Comparison of ENCODE assay signal across 1 cellular context in the genomic region with DNA sequence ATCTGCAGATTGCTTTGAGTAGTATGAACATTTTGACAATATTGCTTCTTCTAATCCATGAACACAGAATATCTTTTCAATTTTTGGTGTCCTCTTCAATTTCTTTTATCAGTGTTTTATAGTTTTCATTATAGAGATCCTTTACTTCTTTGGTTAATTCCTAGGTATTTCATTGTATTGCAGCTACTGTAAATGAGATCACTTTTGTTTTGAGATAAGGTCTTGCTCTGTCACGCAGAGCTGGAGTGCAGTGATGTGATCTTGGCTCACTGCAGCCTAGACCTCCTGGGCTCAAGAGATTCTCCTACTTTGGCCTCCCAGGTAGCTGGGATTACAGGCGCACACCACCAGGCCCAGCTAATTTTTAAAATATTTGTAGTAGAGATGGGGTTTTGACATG.
TF ChIP-seq lines count a peak whose summit lies in the region.

No MANE protein-coding gene starts in this region.

TF ChIP-seq in K562, 482 proteins besides CTCF, POLR2A, EP300 and RAD21 (continued from another document and continues in another):
- no peak for TF ChIP-seq ZNF384 (IDR thresholded peaks at IDR 0.05; ENCODE audit: low read depth, low read length)
- TF ChIP-seq U2AF1 (optimal IDR thresholded peaks at IDR 0.05; ENCODE audit: low read depth, low read length) = no peak
- no peak for TF ChIP-seq ILF3 (IDR thresholded peaks at IDR 0.05; ENCODE audit: borderline replicate concordance)
- peak; percentile 71; the same call in 1 of the 2 replicates for TF ChIP-seq SMARCE1 (IDR thresholded peaks at IDR 0.05)
- TF ChIP-seq ZBTB7A (IDR thresholded peaks at IDR 0.05; ENCODE audit: borderline replicate concordance, control insufficient read depth, low read depth, low read length) = no peak
- no peak for TF ChIP-seq ZNF121 (CRISPR knock-in tag; conservative IDR thresholded peaks at IDR 0.05)
- TF ChIP-seq, protein P1, sequence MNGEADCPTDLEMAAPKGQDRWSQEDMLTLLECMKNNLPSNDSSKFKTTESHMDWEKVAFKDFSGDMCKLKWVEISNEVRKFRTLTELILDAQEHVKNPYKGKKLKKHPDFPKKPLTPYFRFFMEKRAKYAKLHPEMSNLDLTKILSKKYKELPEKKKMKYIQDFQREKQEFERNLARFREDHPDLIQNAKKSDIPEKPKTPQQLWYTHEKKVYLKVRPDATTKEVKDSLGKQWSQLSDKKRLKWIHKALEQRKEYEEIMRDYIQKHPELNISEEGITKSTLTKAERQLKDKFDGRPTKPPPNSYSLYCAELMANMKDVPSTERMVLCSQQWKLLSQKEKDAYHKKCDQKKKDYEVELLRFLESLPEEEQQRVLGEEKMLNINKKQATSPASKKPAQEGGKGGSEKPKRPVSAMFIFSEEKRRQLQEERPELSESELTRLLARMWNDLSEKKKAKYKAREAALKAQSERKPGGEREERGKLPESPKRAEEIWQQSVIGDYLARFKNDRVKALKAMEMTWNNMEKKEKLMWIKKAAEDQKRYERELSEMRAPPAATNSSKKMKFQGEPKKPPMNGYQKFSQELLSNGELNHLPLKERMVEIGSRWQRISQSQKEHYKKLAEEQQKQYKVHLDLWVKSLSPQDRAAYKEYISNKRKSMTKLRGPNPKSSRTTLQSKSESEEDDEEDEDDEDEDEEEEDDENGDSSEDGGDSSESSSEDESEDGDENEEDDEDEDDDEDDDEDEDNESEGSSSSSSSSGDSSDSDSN (IDR thresholded peaks at IDR 0.05; ENCODE audit: borderline replicate concordance in 1 of 2, low read depth in 2 of 2, low read length in 2 of 2) = no peak
- peak; percentile 86 for TF ChIP-seq CEBPG (CRISPR knock-in tag; IDR thresholded peaks at IDR 0.05)
- peak; percentile 43 to 86; a peak in 3 of 4 replicates for TF ChIP-seq CEBPG (tag; conservative IDR thresholded peaks at IDR 0.05 in 1 of 2, IDR thresholded peaks at IDR 0.05 in 1 of 2)
- no peak for TF ChIP-seq TBL1XR1 (IDR thresholded peaks at IDR 0.05; ENCODE audit: low read length in 2 of 2)
- TF ChIP-seq, protein P2, sequence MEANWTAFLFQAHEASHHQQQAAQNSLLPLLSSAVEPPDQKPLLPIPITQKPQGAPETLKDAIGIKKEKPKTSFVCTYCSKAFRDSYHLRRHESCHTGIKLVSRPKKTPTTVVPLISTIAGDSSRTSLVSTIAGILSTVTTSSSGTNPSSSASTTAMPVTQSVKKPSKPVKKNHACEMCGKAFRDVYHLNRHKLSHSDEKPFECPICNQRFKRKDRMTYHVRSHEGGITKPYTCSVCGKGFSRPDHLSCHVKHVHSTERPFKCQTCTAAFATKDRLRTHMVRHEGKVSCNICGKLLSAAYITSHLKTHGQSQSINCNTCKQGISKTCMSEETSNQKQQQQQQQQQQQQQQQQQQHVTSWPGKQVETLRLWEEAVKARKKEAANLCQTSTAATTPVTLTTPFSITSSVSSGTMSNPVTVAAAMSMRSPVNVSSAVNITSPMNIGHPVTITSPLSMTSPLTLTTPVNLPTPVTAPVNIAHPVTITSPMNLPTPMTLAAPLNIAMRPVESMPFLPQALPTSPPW (CRISPR knock-in tag; IDR thresholded peaks at IDR 0.05) = no peak
- TF ChIP-seq TAF15 (IDR thresholded peaks at IDR 0.05; ENCODE audit: low read depth, low read length) = no peak
- TF ChIP-seq MYNN (IDR thresholded peaks at IDR 0.05) = no peak
- TF ChIP-seq MYNN (CRISPR knock-in tag; IDR thresholded peaks at IDR 0.05) = no peak
- TF ChIP-seq, protein P3, sequence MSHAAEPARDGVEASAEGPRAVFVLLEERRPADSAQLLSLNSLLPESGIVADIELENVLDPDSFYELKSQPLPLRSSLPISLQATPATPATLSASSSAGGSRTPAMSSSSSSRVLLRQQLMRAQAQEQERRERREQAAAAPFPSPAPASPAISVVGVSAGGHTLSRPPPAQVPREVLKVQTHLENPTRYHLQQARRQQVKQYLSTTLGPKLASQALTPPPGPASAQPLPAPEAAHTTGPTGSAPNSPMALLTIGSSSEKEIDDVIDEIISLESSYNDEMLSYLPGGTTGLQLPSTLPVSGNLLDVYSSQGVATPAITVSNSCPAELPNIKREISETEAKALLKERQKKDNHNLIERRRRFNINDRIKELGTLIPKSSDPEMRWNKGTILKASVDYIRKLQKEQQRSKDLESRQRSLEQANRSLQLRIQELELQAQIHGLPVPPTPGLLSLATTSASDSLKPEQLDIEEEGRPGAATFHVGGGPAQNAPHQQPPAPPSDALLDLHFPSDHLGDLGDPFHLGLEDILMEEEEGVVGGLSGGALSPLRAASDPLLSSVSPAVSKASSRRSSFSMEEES (CRISPR knock-in tag; IDR thresholded peaks at IDR 0.05) = no peak
- peak; percentile 64 for TF ChIP-seq CBFA2T3 (IDR thresholded peaks at IDR 0.05)
- no peak for TF ChIP-seq ZNF143 (CRISPR knock-in tag; IDR thresholded peaks at IDR 0.05)
- TF ChIP-seq ZNF79 (CRISPR knock-in tag; IDR thresholded peaks at IDR 0.05; ENCODE audit: low read depth) = no peak
- TF ChIP-seq PHTF2 (CRISPR knock-in tag; IDR thresholded peaks at IDR 0.05) = no peak
- TF ChIP-seq, protein P4, sequence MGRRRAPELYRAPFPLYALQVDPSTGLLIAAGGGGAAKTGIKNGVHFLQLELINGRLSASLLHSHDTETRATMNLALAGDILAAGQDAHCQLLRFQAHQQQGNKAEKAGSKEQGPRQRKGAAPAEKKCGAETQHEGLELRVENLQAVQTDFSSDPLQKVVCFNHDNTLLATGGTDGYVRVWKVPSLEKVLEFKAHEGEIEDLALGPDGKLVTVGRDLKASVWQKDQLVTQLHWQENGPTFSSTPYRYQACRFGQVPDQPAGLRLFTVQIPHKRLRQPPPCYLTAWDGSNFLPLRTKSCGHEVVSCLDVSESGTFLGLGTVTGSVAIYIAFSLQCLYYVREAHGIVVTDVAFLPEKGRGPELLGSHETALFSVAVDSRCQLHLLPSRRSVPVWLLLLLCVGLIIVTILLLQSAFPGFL (CRISPR knock-in tag; IDR thresholded peaks at IDR 0.05) = no peak
- TF ChIP-seq ESRRA (IDR thresholded peaks at IDR 0.05; ENCODE audit: borderline replicate concordance, low read depth) = no peak
- no peak for TF ChIP-seq DIDO1 (tag; IDR thresholded peaks at IDR 0.05; ENCODE audit: low read depth)
- no peak for TF ChIP-seq RBM39 (optimal IDR thresholded peaks at IDR 0.05; ENCODE audit: low read depth, low read length)
- TF ChIP-seq, protein P5, sequence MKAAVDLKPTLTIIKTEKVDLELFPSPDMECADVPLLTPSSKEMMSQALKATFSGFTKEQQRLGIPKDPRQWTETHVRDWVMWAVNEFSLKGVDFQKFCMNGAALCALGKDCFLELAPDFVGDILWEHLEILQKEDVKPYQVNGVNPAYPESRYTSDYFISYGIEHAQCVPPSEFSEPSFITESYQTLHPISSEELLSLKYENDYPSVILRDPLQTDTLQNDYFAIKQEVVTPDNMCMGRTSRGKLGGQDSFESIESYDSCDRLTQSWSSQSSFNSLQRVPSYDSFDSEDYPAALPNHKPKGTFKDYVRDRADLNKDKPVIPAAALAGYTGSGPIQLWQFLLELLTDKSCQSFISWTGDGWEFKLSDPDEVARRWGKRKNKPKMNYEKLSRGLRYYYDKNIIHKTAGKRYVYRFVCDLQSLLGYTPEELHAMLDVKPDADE (conservative IDR thresholded peaks at IDR 0.05; ENCODE audit: control insufficient read depth, low read depth, low read length) = no peak
- no peak for TF ChIP-seq SIRT6 (IDR thresholded peaks at IDR 0.05; ENCODE audit: low read depth, low read length)
- peak; percentile 29; the same call in 1 of the 2 replicates for TF ChIP-seq SMARCC2 (IDR thresholded peaks at IDR 0.05; ENCODE audit: low read depth)
- no peak for TF ChIP-seq ETV1 (tag; conservative IDR thresholded peaks at IDR 0.05; ENCODE audit: low read depth)
- no peak for TF ChIP-seq KLF10 (CRISPR knock-in tag; IDR thresholded peaks at IDR 0.05)
- TF ChIP-seq, protein P6, sequence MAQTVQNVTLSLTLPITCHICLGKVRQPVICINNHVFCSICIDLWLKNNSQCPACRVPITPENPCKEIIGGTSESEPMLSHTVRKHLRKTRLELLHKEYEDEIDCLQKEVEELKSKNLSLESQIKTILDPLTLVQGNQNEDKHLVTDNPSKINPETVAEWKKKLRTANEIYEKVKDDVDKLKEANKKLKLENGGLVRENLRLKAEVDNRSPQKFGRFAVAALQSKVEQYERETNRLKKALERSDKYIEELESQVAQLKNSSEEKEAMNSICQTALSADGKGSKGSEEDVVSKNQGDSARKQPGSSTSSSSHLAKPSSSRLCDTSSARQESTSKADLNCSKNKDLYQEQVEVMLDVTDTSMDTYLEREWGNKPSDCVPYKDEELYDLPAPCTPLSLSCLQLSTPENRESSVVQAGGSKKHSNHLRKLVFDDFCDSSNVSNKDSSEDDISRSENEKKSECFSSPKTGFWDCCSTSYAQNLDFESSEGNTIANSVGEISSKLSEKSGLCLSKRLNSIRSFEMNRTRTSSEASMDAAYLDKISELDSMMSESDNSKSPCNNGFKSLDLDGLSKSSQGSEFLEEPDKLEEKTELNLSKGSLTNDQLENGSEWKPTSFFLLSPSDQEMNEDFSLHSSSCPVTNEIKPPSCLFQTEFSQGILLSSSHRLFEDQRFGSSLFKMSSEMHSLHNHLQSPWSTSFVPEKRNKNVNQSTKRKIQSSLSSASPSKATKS (CRISPR knock-in tag; IDR thresholded peaks at IDR 0.05) = no peak
- TF ChIP-seq NFIC (IDR thresholded peaks at IDR 0.05) = no peak
- no peak for TF ChIP-seq PRPF4 (IDR thresholded peaks at IDR 0.05; ENCODE audit: insufficient read depth, low read depth, low read length, poor library complexity, severe bottlenecking)
- TF ChIP-seq, protein P7, sequence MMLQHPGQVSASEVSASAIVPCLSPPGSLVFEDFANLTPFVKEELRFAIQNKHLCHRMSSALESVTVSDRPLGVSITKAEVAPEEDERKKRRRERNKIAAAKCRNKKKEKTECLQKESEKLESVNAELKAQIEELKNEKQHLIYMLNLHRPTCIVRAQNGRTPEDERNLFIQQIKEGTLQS (IDR thresholded peaks at IDR 0.05) = peak; percentile 91
- TF ChIP-seq, protein P7 (CRISPR knock-in tag; conservative IDR thresholded peaks at IDR 0.05) = no peak
- no peak for TF ChIP-seq RFX5 (IDR thresholded peaks at IDR 0.05; ENCODE audit: low read depth, low read length)
- no peak for TF ChIP-seq ZNF140 (CRISPR knock-in tag; IDR thresholded peaks at IDR 0.05)
- TF ChIP-seq RFX7 (CRISPR knock-in tag; IDR thresholded peaks at IDR 0.05) = no peak
- no peak for TF ChIP-seq MEF2D (tag; conservative IDR thresholded peaks at IDR 0.05; ENCODE audit: low read depth)
- TF ChIP-seq TAL1 (IDR thresholded peaks at IDR 0.05) = peak; percentile 64; the same call in 1 of the 2 replicates
- TF ChIP-seq FUS (optimal IDR thresholded peaks at IDR 0.05; ENCODE audit: low read depth, low read length) = no peak
- no peak for TF ChIP-seq POLR2H (tag; IDR thresholded peaks at IDR 0.05; ENCODE audit: low read depth)
- TF ChIP-seq ETV5 (CRISPR knock-in tag; IDR thresholded peaks at IDR 0.05; ENCODE audit: low read depth) = no peak
- TF ChIP-seq, protein P8, sequence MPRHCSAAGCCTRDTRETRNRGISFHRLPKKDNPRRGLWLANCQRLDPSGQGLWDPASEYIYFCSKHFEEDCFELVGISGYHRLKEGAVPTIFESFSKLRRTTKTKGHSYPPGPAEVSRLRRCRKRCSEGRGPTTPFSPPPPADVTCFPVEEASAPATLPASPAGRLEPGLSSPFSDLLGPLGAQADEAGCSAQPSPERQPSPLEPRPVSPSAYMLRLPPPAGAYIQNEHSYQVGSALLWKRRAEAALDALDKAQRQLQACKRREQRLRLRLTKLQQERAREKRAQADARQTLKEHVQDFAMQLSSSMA (CRISPR knock-in tag; IDR thresholded peaks at IDR 0.05) = no peak
- TF ChIP-seq ELF2 (CRISPR knock-in tag; IDR thresholded peaks at IDR 0.05) = no peak
- no peak for TF ChIP-seq PTRF (tag; IDR thresholded peaks at IDR 0.05)
- no peak for TF ChIP-seq ZNF668 (CRISPR knock-in tag; IDR thresholded peaks at IDR 0.05)
- TF ChIP-seq ZNF174 (CRISPR knock-in tag; IDR thresholded peaks at IDR 0.05) = no peak
- no peak for TF ChIP-seq NBN (IDR thresholded peaks at IDR 0.05; ENCODE audit: low read depth)
- no peak for TF ChIP-seq TGIF2 (CRISPR knock-in tag; IDR thresholded peaks at IDR 0.05)
- no peak for TF ChIP-seq ZNF354B (CRISPR knock-in tag; IDR thresholded peaks at IDR 0.05)
- TF ChIP-seq TRIM28 (IDR thresholded peaks at IDR 0.05) = no peak
- TF ChIP-seq BCL6 (CRISPR knock-in tag; IDR thresholded peaks at IDR 0.05) = no peak
- peak; percentile 59 for TF ChIP-seq MAFG (tag; conservative IDR thresholded peaks at IDR 0.05)
- no peak for TF ChIP-seq MYBL2 (IDR thresholded peaks at IDR 0.05; ENCODE audit: low read depth)
- no peak for TF ChIP-seq MYBL2 (CRISPR knock-in tag; IDR thresholded peaks at IDR 0.05; ENCODE audit: borderline replicate concordance)
- TF ChIP-seq, protein P9, sequence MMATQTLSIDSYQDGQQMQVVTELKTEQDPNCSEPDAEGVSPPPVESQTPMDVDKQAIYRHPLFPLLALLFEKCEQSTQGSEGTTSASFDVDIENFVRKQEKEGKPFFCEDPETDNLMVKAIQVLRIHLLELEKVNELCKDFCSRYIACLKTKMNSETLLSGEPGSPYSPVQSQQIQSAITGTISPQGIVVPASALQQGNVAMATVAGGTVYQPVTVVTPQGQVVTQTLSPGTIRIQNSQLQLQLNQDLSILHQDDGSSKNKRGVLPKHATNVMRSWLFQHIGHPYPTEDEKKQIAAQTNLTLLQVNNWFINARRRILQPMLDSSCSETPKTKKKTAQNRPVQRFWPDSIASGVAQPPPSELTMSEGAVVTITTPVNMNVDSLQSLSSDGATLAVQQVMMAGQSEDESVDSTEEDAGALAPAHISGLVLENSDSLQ (IDR thresholded peaks at IDR 0.05) = peak; percentile 24; the same call in 1 of the 2 replicates
- TF ChIP-seq XRCC3 (IDR thresholded peaks at IDR 0.05) = no peak
- TF ChIP-seq, protein P10, sequence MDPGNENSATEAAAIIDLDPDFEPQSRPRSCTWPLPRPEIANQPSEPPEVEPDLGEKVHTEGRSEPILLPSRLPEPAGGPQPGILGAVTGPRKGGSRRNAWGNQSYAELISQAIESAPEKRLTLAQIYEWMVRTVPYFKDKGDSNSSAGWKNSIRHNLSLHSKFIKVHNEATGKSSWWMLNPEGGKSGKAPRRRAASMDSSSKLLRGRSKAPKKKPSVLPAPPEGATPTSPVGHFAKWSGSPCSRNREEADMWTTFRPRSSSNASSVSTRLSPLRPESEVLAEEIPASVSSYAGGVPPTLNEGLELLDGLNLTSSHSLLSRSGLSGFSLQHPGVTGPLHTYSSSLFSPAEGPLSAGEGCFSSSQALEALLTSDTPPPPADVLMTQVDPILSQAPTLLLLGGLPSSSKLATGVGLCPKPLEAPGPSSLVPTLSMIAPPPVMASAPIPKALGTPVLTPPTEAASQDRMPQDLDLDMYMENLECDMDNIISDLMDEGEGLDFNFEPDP (CRISPR knock-in tag; IDR thresholded peaks at IDR 0.05) = no peak
- no peak for TF ChIP-seq ZNF561 (CRISPR knock-in tag; conservative IDR thresholded peaks at IDR 0.05)
- TF ChIP-seq, protein P11, sequence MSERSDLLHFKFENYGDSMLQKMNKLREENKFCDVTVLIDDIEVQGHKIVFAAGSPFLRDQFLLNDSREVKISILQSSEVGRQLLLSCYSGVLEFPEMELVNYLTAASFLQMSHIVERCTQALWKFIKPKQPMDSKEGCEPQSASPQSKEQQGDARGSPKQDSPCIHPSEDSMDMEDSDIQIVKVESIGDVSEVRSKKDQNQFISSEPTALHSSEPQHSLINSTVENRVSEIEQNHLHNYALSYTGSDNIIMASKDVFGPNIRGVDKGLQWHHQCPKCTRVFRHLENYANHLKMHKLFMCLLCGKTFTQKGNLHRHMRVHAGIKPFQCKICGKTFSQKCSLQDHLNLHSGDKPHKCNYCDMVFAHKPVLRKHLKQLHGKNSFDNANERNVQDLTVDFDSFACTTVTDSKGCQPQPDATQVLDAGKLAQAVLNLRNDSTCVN (CRISPR knock-in tag; IDR thresholded peaks at IDR 0.05) = no peak
